Comparison of ENCODE assay signal across 2 cellular contexts in the genomic region with DNA sequence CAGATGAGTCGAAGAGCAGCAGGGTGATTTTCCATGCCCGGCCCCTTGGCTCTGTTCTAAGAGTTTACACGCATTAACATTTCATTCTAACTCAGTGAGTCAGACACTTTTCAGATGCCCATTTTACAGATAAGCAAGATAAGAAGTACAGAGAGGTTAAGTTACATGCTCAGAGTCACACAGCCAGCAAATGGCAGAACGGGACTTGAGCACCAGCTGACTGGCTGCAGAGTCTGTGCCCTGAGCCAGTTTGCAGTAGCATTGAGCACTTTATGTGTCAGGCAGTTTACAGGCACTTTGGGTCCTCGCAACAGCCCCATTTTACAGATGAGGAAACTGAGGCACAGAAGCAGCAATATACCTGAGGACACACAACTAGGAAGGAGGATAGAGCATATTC.
A peak's percentile ranks its signal among the peaks of the same experiment; 100 is the strongest.
TF ChIP-seq lines count a peak whose summit lies in the region.

No MANE protein-coding gene starts in this region.

TF ChIP-seq in HCT116, 20 proteins besides CTCF, POLR2A, EP300 and RAD21:
- no peak for TF ChIP-seq ELF1 (IDR thresholded peaks at IDR 0.05; ENCODE audit: borderline replicate concordance, low read depth)
- TF ChIP-seq TCF7L2 (IDR thresholded peaks at IDR 0.05; ENCODE audit: borderline replicate concordance, extremely low read depth, insufficient read depth, insufficient read length), result no peak
- TF ChIP-seq SP1 (IDR thresholded peaks at IDR 0.05; ENCODE audit: low read depth), result no peak

TF ChIP-seq in H1, 55 proteins besides CTCF, POLR2A, EP300 and RAD21:
- TF ChIP-seq HDAC2 (IDR thresholded peaks at IDR 0.05; ENCODE audit: borderline replicate concordance in 1 of 2, low read depth in 2 of 2, low read length in 2 of 2), result 0 out of 4 replicates have a peak, but pooled peaks of 1 of the 2 experiments have one; percentile 35
- TF ChIP-seq SRF (IDR thresholded peaks at IDR 0.05; ENCODE audit: low read depth, low read length), result no peak
- peak; percentile 87; the same call in 1 of the 2 replicates for TF ChIP-seq KDM1A (IDR thresholded peaks at IDR 0.05; ENCODE audit: borderline replicate concordance, low read length)
- no peak for TF ChIP-seq NRF1 (IDR thresholded peaks at IDR 0.05; ENCODE audit: low read depth, low read length)
- no peak for TF ChIP-seq RBBP5 (IDR thresholded peaks at IDR 0.05; ENCODE audit: borderline replicate concordance, low read depth, low read length)
